Comparison of ENCODE assay signal across 10 cellular contexts in the genomic region with DNA sequence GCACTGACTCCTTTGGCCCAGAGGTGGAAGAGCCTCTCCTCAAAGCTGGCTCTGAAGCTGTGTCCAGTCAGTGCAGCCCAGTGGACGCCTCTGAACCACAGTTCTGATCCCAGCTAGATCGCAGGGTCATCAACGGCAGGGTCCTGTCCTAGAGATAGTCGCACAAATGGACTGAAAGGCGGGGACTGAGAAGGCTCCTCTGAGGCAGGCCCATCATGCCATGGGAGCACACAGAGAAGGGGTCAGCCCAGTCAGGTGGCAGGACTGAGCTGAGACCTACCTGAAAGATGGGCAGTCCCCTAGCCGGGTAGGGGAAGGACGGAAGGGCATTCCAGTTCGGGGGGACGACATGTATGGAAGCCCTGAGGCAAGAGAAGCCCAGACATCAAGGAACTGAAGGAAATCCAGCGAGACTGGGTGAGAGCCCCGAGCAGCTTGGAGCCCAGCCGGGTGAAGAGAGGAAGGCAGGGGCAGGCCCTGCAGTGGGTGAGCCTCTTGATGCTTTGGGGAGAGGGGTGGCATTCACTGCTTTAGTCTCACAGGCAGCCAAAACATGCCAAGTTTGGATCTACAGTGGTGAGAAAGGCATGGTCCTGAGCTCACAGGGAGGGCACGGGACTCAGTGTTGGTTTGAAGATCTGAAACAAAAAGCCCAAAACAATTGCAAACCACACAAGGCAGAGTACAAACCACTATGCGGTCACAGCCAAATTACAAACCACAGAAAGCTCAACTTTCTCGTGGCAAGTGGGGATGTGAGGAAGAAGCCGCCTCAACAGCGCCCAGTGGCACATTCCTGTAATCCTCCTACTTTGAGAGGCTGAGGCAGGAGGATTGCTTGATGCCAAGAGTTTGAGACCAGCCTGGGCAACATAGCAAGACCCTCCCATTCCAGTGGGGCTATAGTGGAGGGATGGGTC. TPM values are rescaled to one million over a fixed set of nuclear protein-coding genes. Genes with fewer than 3 reads are reported as not detected.
A peak's percentile ranks its signal among the peaks of the same experiment; 100 is the strongest.
DNase-seq lines count a peak whose midpoint lies in the region; ATAC-seq, FAIRE-seq and TF ChIP-seq lines count a peak whose summit lies in the region.
"Had no signal": no experiment of that assay in that cellular context is flagged by ENCODE, and none has a peak within 500 bp of the region (broad histone marks: within the 10 kb centered on the region; RNA-seq: fewer than 3 reads in every experiment).

No MANE protein-coding gene starts in this region.

- H3K27me3 Mint-ChIP-seq in endodermal cell (ENCODE audit: insufficient read depth) = no peaks in the 10 kb centered on the region

- DNase-seq in GM19239 (ENCODE audit: insufficient read length, low spot score) = no peak
- peak; percentile 50 for DNase-seq in RPMI8226
- DNase-seq in endodermal cell = no peak
- DNase-seq in sciatic nerve (ENCODE audit: low spot score) = peak; percentile 54
- DNase-seq in T1000 (lab: John Stamatoyannopoulos, UW) = no peak
- no peak for DNase-seq in NCI-H1105 treated with DMSO at 0.1 percent for 48 hours (lab: John Stamatoyannopoulos, UW)
- DNase-seq: NCI-H2029 had no signal

- H3K4me1 ChIP-seq in endodermal cell (ENCODE audit: control insufficient read depth, insufficient read depth, low read length) = no peaks in the 10 kb centered on the region

- no peak overlapping the region for H3K27ac ChIP-seq in endodermal cell (ENCODE audit: low read depth, low read length)

- FAIRE-seq in GM19239 (lab: Jason Lieb, UNC) = peak; percentile 96

- H3K9me3 Mint-ChIP-seq in endodermal cell = no peaks in the 10 kb centered on the region

- peaks cover 36% of the 10 kb centered on the region for H3K36me3 ChIP-seq in endodermal cell (ENCODE audit: control insufficient read depth, insufficient read depth, low read length)

- H3K27me3 ChIP-seq in endodermal cell (ENCODE audit: control insufficient read depth, insufficient read depth, low read length, poor library complexity, severe bottlenecking) = no peaks in the 10 kb centered on the region

- peak overlapping the region; percentile 14 for H3K27ac Mint-ChIP-seq in endodermal cell

- H3K4me3 Mint-ChIP-seq in endodermal cell = no peak overlapping the region

- TF ChIP-seq CTCF in endodermal cell (conservative IDR thresholded peaks at IDR 0.05) = no peak

- H3K9me3 ChIP-seq in endodermal cell (ENCODE audit: control insufficient read depth, low read length) = no peaks in the 10 kb centered on the region

- WGBS in endodermal cell (ENCODE audit: insufficient coverage in 1 of 2, insufficient read length in 1 of 2), 2 experiments = 90 to 96% methylated on average over 15 to 17 of the region's 17 CpGs

- H3K4me1 Mint-ChIP-seq in endodermal cell = no peaks in the 10 kb centered on the region

- ATAC-seq in sciatic nerve = no peak
- no peak for ATAC-seq in GM18909 (IDR thresholded peaks at IDR 0.05; ENCODE audit: poor library complexity, unreplicated experiment)
- ATAC-seq in GM21529 (IDR thresholded peaks at IDR 0.05; ENCODE audit: unreplicated experiment) = no peak

- intact Hi-C loops in sciatic nerve (cut with DNase I) = loop anchor here (10.0 kb wide), 1 partner anchor 54 kb away; a partner anchor contains a TSS

- H3K9ac ChIP-seq in endodermal cell (ENCODE audit: extremely low read depth, low read length, poor library complexity, severe bottlenecking) = no peak overlapping the region

- peaks cover 46% of the 10 kb centered on the region for H3K36me3 Mint-ChIP-seq in endodermal cell (ENCODE audit: low read depth)

- H3K4me3 ChIP-seq in endodermal cell (ENCODE audit: low read length) = no peak overlapping the region

RNA-seq across cellular contexts. Expression of a gene that starts 10.0 kb away (rescaled TPM):
- total RNA-seq in endodermal cell = 100 to 1,000 TPM; 564 to 573 TPM
- polyA plus RNA-seq in endodermal cell (2013, experiment 1 of 2) = 356 TPM
- 335 TPM for polyA plus RNA-seq in endodermal cell (2013, experiment 2 of 2)
- total RNA-seq in sciatic nerve = 237 TPM

RNA-seq across cellular contexts. Expression of a gene that starts 13.8 kb away (rescaled TPM):
- not detected for total RNA-seq in endodermal cell
- polyA plus RNA-seq in endodermal cell (2013, experiment 1 of 2) = not detected
- polyA plus RNA-seq in endodermal cell (2013, experiment 2 of 2) = not detected
- 8.0 TPM for total RNA-seq in sciatic nerve
- total RNA-seq: kidney epithelial cell had no signal

RNA-seq across cellular contexts. Expression of a gene that starts 24.9 kb away (rescaled TPM):
- not detected for total RNA-seq in endodermal cell
- 3.8 TPM for polyA plus RNA-seq in endodermal cell (2013, experiment 1 of 2)
- polyA plus RNA-seq in endodermal cell (2013, experiment 2 of 2) = 3.6 TPM
- not detected for total RNA-seq in sciatic nerve
- total RNA-seq: kidney epithelial cell had no signal

RNA-seq across cellular contexts. Expression of a gene that starts 49.9 kb away (rescaled TPM):
- under 1 TPM; 0.15 to 0.70 TPM for total RNA-seq in endodermal cell
- polyA plus RNA-seq in endodermal cell (2013, experiment 1 of 2) = 11.3 TPM
- 10.6 TPM for polyA plus RNA-seq in endodermal cell (2013, experiment 2 of 2)
- total RNA-seq in sciatic nerve = 22.2 TPM

Comparison
In these comparisons a context has a peak if more than half of its experiments do, and no peak if none do; other contexts are left out.
1. DNase-seq: peak in RPMI8226 (single experiment) and sciatic nerve (single experiment); none in GM19239 (single experiment), endodermal cell (single experiment), T1000 (single experiment) and NCI-H1105 treated with DMSO at 0.1 percent for 48 hours (single experiment).